8 cellular contexts compared by ENCODE assay signal in the genomic region with DNA sequence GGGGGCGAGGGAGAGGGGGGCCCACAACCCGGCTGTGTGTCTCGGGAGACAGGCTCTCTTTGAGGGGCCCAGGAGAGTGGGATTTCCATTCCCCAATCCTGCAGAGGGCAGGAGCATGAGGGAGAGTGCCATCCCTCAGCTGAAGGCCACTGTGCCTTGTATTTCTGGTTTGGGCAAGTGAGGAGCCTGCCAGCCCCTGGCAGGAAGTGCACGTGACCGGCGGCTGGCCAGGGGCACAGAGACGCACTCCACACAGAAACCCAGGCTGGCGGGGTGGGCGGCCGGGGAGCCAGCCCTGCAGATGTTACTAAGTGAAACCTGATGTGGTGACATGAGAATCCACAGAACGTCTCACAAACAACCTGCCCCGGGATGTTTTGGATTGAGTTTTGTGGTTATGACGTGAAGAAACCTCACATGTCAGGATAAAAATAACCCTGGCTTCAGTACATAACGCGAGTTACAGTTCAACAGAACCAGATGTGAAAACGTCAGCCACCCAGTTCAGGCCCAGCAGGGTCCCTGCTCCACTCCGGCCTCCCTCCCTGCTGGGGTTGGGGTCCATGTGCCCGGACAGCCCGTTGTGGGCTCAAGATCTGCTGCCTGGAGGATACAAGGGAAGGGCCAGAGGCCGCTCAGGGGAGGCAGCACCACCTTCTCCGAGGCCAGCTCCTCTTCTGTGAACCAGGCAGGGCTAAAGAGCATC. TPM values are rescaled to one million over a fixed set of nuclear protein-coding genes. Genes with fewer than 3 reads are reported as not detected.
DNase-seq lines count a peak whose midpoint lies in the region; ATAC-seq and TF ChIP-seq lines count a peak whose summit lies in the region.

No MANE protein-coding gene starts in this region.

- H3K36me3 ChIP-seq in rectal smooth muscle tissue (ENCODE audit: control insufficient read depth, insufficient read depth, low read length): no peaks in the 10 kb centered on the region

- peak overlapping the region; percentile 43 for H3K4me3 ChIP-seq in rectal smooth muscle tissue (ENCODE audit: low read length)

- peak; percentile 90 for DNase-seq in AG08396 (ENCODE audit: low spot score)
- peak; percentile 57 for DNase-seq in activated CD8-positive, alpha-beta memory T cell treated with anti-CD3 and anti-CD28 coated beads, Interleukin-2, amount 50 U/mL, for 24 hours (ENCODE audit: extremely low read depth)
- no peak for DNase-seq in endothelial cell (ENCODE audit: low spot score)
- DNase-seq in NCI-H2227 treated with DMSO at 0.1 percent for 48 hours (lab: John Stamatoyannopoulos, UW): no peak

- no peak overlapping the region for H3K4me3 Mint-ChIP-seq in endothelial cell (ENCODE audit: unreplicated experiment)

- ATAC-seq in GM19438 (IDR thresholded peaks at IDR 0.05; ENCODE audit: low read depth, unreplicated experiment) (peak; percentile 89), HG03571 (IDR thresholded peaks at IDR 0.05; ENCODE audit: unreplicated experiment) (peak; percentile 85), esophagus mucosa (peak; percentile 59)

- H3K4me1 Mint-ChIP-seq in endothelial cell (ENCODE audit: unreplicated experiment): peaks cover 38% of the 10 kb centered on the region

- TF ChIP-seq CTCF in endothelial cell (IDR thresholded peaks at IDR 0.05; ENCODE audit: unreplicated experiment): no peak

- H3K27ac Mint-ChIP-seq in endothelial cell (ENCODE audit: unreplicated experiment): no peak overlapping the region

- H3K36me3 Mint-ChIP-seq in endothelial cell (ENCODE audit: low read depth, unreplicated experiment): peaks cover 13% of the 10 kb centered on the region

- peak overlapping the region; percentile 98 for H3K27ac ChIP-seq in rectal smooth muscle tissue (ENCODE audit: low read depth, low read length)

- H3K9ac ChIP-seq in rectal smooth muscle tissue (ENCODE audit: low read length): peak overlapping the region; percentile 46

- peaks cover 38% of the 10 kb centered on the region for H3K4me1 ChIP-seq in rectal smooth muscle tissue (ENCODE audit: control insufficient read depth, insufficient read depth, low read length)

- H3K27me3 Mint-ChIP-seq in endothelial cell (ENCODE audit: unreplicated experiment): peaks cover 13% of the 10 kb centered on the region

- H3K9me3 Mint-ChIP-seq in endothelial cell (ENCODE audit: unreplicated experiment): no peaks in the 10 kb centered on the region

- H3K27me3 ChIP-seq in rectal smooth muscle tissue (ENCODE audit: control insufficient read depth, insufficient read depth, low read length): no peaks in the 10 kb centered on the region

RNA-seq across cellular contexts. Expression of a gene that starts 51.7 kb away (rescaled TPM):
- total RNA-seq in esophagus mucosa: 32.8 TPM
- 82.6 TPM for total RNA-seq in endothelial cell (ENCODE audit: unreplicated experiment)

Comparison
In these comparisons a context has a peak if more than half of its experiments do, and no peak if none do; other contexts are left out.
1. DNase-seq: peak in AG08396 (single experiment) and activated CD8-positive, alpha-beta memory T cell treated with anti-CD3 and anti-CD28 coated beads, Interleukin-2, amount 50 U/mL, for 24 hours (single experiment); none in endothelial cell (single experiment) and NCI-H2227 treated with DMSO at 0.1 percent for 48 hours (single experiment).
2. Peak in every context shown above with its lines, with median percentiles within 50 percentile points of each other: ATAC-seq.